32 cellular contexts compared by ENCODE assay signal in the genomic region with DNA sequence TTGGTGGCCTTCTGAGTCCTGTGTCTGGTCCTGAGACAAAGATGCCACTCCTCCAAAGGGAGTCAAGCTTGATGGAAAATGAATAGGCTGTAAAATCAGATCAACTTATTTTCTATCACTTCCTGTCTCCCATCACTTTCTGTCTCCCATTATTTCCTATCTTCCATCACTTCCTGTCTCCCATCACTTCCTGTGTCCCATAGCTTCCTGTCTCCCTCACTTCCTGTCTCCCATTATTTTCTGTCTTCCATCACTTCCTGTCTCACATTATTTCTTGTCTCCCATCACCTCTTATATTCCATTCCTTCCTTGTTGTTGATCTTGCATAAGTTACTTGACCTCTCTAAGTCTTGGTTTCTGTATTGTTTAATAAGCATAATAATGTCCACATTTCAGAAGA.
"Had no signal": no experiment of that assay in that cellular context is flagged by ENCODE, and none has a peak within 500 bp of the region (broad histone marks: within the 10 kb centered on the region; RNA-seq: fewer than 3 reads in every experiment).

No MANE protein-coding gene starts in this region.

- DNase-seq: activated B cell treated with CpG ODN at 0.5 μM for 24 hours; activated CD4-positive, alpha-beta T cell treated with anti-CD3 and anti-CD28 coated beads for 1 hour; activated CD4-positive, alpha-beta T cell treated with anti-CD3 and anti-CD28 coated beads, Interleukin-2, amount 10 ng/mL, durations not matched to agents 24 days and 14 days; activated CD4-positive, alpha-beta T cell treated with anti-CD3 and anti-CD28 coated beads, Interleukin-2, amount 50 U/mL, for 48 hours; activated CD8-positive, alpha-beta memory T cell treated with anti-CD3 and anti-CD28 coated beads, Interleukin-2, amount 10 ng/mL, durations not matched to agents 7 days and 5 days; activated effector memory CD4-positive, alpha-beta T cell treated with Interleukin-2 at 50 U/mL for 16 hours; activated naive CD4-positive, alpha-beta T cell; activated naive CD8-positive, alpha-beta T cell treated with anti-CD3 and anti-CD28 coated beads, Interleukin-2, amount 50 U/mL, for 24 hours; activated T-cell treated with anti-CD3 and anti-CD28 coated beads, Interleukin-2, amount 50 U/mL, for 24 hours; amniotic stem cell; body of pancreas; cortex of kidney; MV-4-11; NCI-H1092 treated with DMSO at 0.1 percent for 48 hours; NCI-H1417 treated with DMSO at 0.1 percent for 48 hours; NCI-H1694; NCI-H2029; NCI-H446 treated with DMSO at 0.1 percent for 48 hours; NCI-H524 treated with DMSO at 0.1 percent for 48 hours; NCI-H748 treated with DMSO at 0.1 percent for 48 hours; NK-92 treated with Interleukin-12 subunit alpha and Interleukin-12 subunit beta, amount 100 ng/mL, for 24 hours; OCI-M1; Right ventricle myocardium superior; T-helper 17 cell; T1000 had no signal

- H3K4me1 ChIP-seq: ascending aorta, body of pancreas, SJCRH30 had no signal

- H3K36me3 ChIP-seq: ascending aorta, SJCRH30 had no signal

- FAIRE-seq: bronchial epithelial cell, TTC549 had no signal

- ATAC-seq: activated CD8-positive, alpha-beta memory T cell treated with anti-CD3 and anti-CD28 coated beads, Interleukin-2, amount 10 ng/mL, durations not matched to agents 7 days and 5 days; activated naive CD4-positive, alpha-beta T cell treated with anti-CD3 and anti-CD28 coated beads, Interleukin-2, amount 50 U/mL, for 72 hours; activated naive CD8-positive, alpha-beta T cell treated with anti-CD3 and anti-CD28 coated beads, Interleukin-2, amount 50 U/mL, for 24 hours; body of pancreas; Panc1; T-helper 17 cell had no signal

- H3K27ac ChIP-seq: ascending aorta, body of pancreas, RWPE1, SJCRH30 had no signal

- H3K9me3 ChIP-seq: ascending aorta, body of pancreas, SJCRH30 had no signal

- H3K27me3 ChIP-seq: ascending aorta, body of pancreas, SJCRH30 had no signal

- H3K4me3 ChIP-seq: ascending aorta, body of pancreas, SJCRH30 had no signal
